Comparison of ENCODE assay signal across 8 cellular contexts in the genomic region with DNA sequence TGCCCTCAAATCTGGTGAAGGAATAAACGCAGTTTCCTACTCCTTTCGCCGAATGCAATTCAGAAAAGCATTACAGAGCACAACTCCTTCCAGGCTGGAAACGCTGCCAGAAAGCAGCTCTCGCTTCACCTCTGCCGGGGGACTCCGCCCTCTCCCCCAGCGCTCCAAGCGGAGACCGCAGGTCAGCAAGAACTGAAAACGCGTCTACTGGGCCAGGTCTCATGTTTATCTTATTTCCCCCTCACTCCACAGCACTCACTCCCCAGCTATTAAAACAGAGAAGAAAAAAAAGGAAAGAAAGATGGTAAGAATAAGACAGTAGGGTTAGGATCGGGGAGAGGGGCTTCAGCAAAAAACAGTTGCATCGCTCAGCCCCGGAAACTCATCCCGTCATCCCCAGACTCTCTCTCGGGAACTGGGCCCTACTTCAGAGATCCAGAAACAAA. TPM values are rescaled to one million over a fixed set of nuclear protein-coding genes. Genes with fewer than 3 reads are reported as not detected.
DNase-seq lines count a peak whose midpoint lies in the region; ATAC-seq and TF ChIP-seq lines count a peak whose summit lies in the region.

No MANE protein-coding gene starts in this region.

- H3K4me3 Mint-ChIP-seq in activated CD4-positive, alpha-beta T cell treated with anti-CD3 and anti-CD28 coated beads, Interleukin-2, amount 10 ng/mL, durations not matched to agents 7 days and 5 days, result peak overlapping the region; percentile 93

- TF ChIP-seq CTCF in AG04450 (IDR thresholded peaks at IDR 0.05; ENCODE audit: low read depth, low read length) (0 out of 2 replicates have a peak, but pooled peaks have one; percentile 11), coronary artery (IDR thresholded peaks at IDR 0.05) (no peak)

- H3K27me3 Mint-ChIP-seq in activated CD4-positive, alpha-beta T cell treated with anti-CD3 and anti-CD28 coated beads, Interleukin-2, amount 10 ng/mL, durations not matched to agents 7 days and 5 days, result no peaks in the 10 kb centered on the region

- POLR2A ChIA-PET in AG04450 (lab: Yijun Ruan, JAX), result no interaction called here
- POLR2A ChIA-PET in activated CD4-positive, alpha-beta T cell treated with anti-CD3 and anti-CD28 coated beads, Interleukin-2, amount 10 ng/mL, durations not matched to agents 7 days and 5 days (lab: Charles Lee), result interaction anchor here (1.0 kb wide), 1 partner anchor 29 kb away, joined by 4 read pairs; no protein-coding TSS in a partner anchor

- H3K27ac Mint-ChIP-seq in activated CD4-positive, alpha-beta T cell treated with anti-CD3 and anti-CD28 coated beads, Interleukin-2, amount 10 ng/mL, durations not matched to agents 7 days and 5 days, result peak overlapping the region; percentile 94

- ATAC-seq in GM19023 (IDR thresholded peaks at IDR 0.05; ENCODE audit: unreplicated experiment), result peak; percentile 30
- ATAC-seq in HG03378 (IDR thresholded peaks at IDR 0.05; ENCODE audit: unreplicated experiment), result peak; percentile 40

- peaks cover 11% of the 10 kb centered on the region for H3K36me3 Mint-ChIP-seq in activated CD4-positive, alpha-beta T cell treated with anti-CD3 and anti-CD28 coated beads, Interleukin-2, amount 10 ng/mL, durations not matched to agents 7 days and 5 days (ENCODE audit: low read depth)

- DNase-seq in AG04450 (ENCODE audit: low read depth, low spot score), result no peak
- peak; percentile 19 for DNase-seq in NCI-H524 treated with DMSO at 0.1 percent for 48 hours (lab: John Stamatoyannopoulos, UW)
- DNase-seq in activated CD4-positive, alpha-beta T cell treated with anti-CD3 and anti-CD28 coated beads, Interleukin-2, amount 10 ng/mL, durations not matched to agents 7 days and 5 days, result peak; percentile 74
- DNase-seq in coronary artery (ENCODE audit: low spot score), result peak; percentile 90
- DNase-seq in left kidney (ENCODE audit: low read depth, low spot score), result peak; percentile 96
- DNase-seq in stimulated activated CD4-positive, alpha-beta T cell treated with anti-CD3 and anti-CD28 coated beads, Interleukin-2, amount 100 ng/mL, for 4 hours (ENCODE audit: low read depth), result peak; percentile 22

- no peaks in the 10 kb centered on the region for H3K27me3 ChIP-seq in AG04450 (ENCODE audit: control insufficient read depth, insufficient read depth, low read length)

- no peaks in the 10 kb centered on the region for H3K9me3 ChIP-seq in AG04450 (ENCODE audit: control insufficient read depth, insufficient read depth, low read length)

- H3K9me3 Mint-ChIP-seq in activated CD4-positive, alpha-beta T cell treated with anti-CD3 and anti-CD28 coated beads, Interleukin-2, amount 10 ng/mL, durations not matched to agents 7 days and 5 days, result no peaks in the 10 kb centered on the region

- H3K4me3 ChIP-seq in AG04450 (ENCODE audit: low read depth, low read length) (peak overlapping the region; percentile 71), coronary artery (peak overlapping the region; percentile 99)

- CTCF ChIA-PET in AG04450 (lab: Charles Lee), result interaction anchor here (0.7 to 2.6 kb wide), 10 partner anchors 8 to 837 kb away, joined by 3 to 9 read pairs (median 4); no protein-coding TSS in a partner anchor
- CTCF ChIA-PET in activated CD4-positive, alpha-beta T cell treated with anti-CD3 and anti-CD28 coated beads, Interleukin-2, amount 10 ng/mL, durations not matched to agents 7 days and 5 days (lab: Charles Lee), result interaction anchor here (0.5 to 1.0 kb wide), 4 partner anchors 14 to 1605 kb away, joined by 3 to 4 read pairs (median 3); no protein-coding TSS in a partner anchor

- peaks cover 26% of the 10 kb centered on the region for H3K4me1 Mint-ChIP-seq in activated CD4-positive, alpha-beta T cell treated with anti-CD3 and anti-CD28 coated beads, Interleukin-2, amount 10 ng/mL, durations not matched to agents 7 days and 5 days

- H3K27ac ChIP-seq in AG04450 (ENCODE audit: low read depth, low read length) (peak overlapping the region; percentile 93), coronary artery (peak overlapping the region; percentile 94 to 100)

RNA-seq across cellular contexts. Expression of a gene that starts 0.8 kb away (rescaled TPM):
- 33.8 and 39.2 TPM in 2 replicates for polyA plus RNA-seq in AG04450 (2011; rRNA removed)
- polyA minus RNA-seq in AG04450 (2011; rRNA and poly(A)+ RNA removed), result 54.7 and 57.0 TPM in 2 replicates
- total RNA-seq in activated CD4-positive, alpha-beta T cell treated with anti-CD3 and anti-CD28 coated beads, Interleukin-2, amount 10 ng/mL, durations not matched to agents 7 days and 5 days, result 10 to 100 TPM; 47.0 to 56.0 TPM
